ENCODE assay signal across 37 cellular contexts in the genomic region with DNA sequence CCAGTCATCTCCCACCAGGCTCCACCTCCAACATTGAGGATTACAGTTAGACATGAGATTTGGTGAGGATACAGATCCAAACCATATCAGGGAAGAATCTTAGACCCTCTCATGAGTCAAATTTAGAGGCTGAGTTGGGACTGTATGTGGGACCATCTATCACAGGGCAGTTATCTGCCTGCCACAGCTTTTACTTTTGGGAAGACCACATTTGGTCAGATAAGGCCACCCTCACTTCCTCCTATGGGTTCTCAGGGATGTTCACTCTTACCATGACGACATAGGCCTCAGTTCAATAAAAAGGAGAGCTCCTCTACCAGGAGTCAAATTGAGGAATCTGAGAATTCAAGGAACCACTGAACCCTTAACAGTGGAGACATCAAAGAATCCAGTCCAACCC. TPM values are rescaled to one million over a fixed set of nuclear protein-coding genes. Genes with fewer than 3 reads are reported as not detected.
"Had no signal": no experiment of that assay in that cellular context is flagged by ENCODE, and none has a peak within 500 bp of the region (broad histone marks: within the 10 kb centered on the region; RNA-seq: fewer than 3 reads in every experiment).

No MANE protein-coding gene starts in this region.

- FAIRE-seq: astrocyte, colon had no signal

- ATAC-seq: activated naive CD4-positive, alpha-beta T cell treated with anti-CD3 and anti-CD28 coated beads, Interleukin-2, amount 50 U/mL, for 72 hours; activated T-cell treated with anti-CD3 and anti-CD28 coated beads, Interleukin-2, amount 50 U/mL, for 4 hours; body of pancreas had no signal

- H3K4me1 ChIP-seq: adrenal gland, body of pancreas had no signal

- DNase-seq: activated B cell treated with CpG ODN at 0.5 μM for 24 hours; activated CD4-positive, alpha-beta memory T cell treated with anti-CD3 and anti-CD28 coated beads for 36 hours; activated CD4-positive, alpha-beta T cell treated with anti-CD3 and anti-CD28 coated beads for 4 hours; activated CD4-positive, alpha-beta T cell treated with anti-CD3 and anti-CD28 coated beads, Interleukin-2, amount 50 U/mL, for 1 hour; activated CD4-positive, CD25-positive, alpha-beta regulatory T cell treated with anti-CD3 and anti-CD28 coated beads, Interleukin-2, amount 50 U/mL, for 72 hours; activated CD8-positive, alpha-beta memory T cell treated with anti-CD3 and anti-CD28 coated beads, Interleukin-2, amount 50 U/mL, for 4 hours; activated gamma-delta T cell treated with Interleukin-2 at 50 U/mL for 16 hours; activated naive CD4-positive, alpha-beta T cell treated with anti-CD3 and anti-CD28 coated beads for 36 hours; activated T-cell treated with anti-CD3 and anti-CD28 coated beads for 4 hours; activated T-cell treated with anti-CD3 and anti-CD28 coated beads, Interleukin-2, amount 50 U/mL, for 4 hours; adrenal gland; body of pancreas; central memory CD4-positive, alpha-beta T cell; Kasumi-1; MG63; NCI-H1048; NCI-H1105 treated with DMSO at 0.1 percent for 48 hours; NCI-H1436; NCI-H1694; NCI-H1930; NCI-H2081 treated with DMSO at 0.1 percent for 48 hours; NCI-H345; NCI-H510A; NCI-H526; NCI-H748 treated with DMSO at 0.1 percent for 48 hours; NK-92 treated with Interleukin-12 subunit alpha and Interleukin-12 subunit beta, amount 100 ng/mL, for 24 hours; Right ventricle myocardium superior; SW 1271; T-helper 1 cell; T-helper 2 cell; T-helper 9 cell had no signal

- H3K27ac ChIP-seq: adrenal gland, body of pancreas, VCaP had no signal

- H3K4me3 ChIP-seq: adrenal gland, body of pancreas, MG63 had no signal

- H3K9me3 ChIP-seq: adrenal gland, body of pancreas, MG63 had no signal

- H3K27me3 ChIP-seq: adrenal gland, body of pancreas, MG63 had no signal

- H3K36me3 ChIP-seq: adrenal gland, MG63 had no signal

RNA-seq across cellular contexts. Expression of a gene that starts 2.1 kb away (rescaled TPM):
- total RNA-seq: activated B cell treated with CpG ODN at 0.5 μM for 24 hours; activated CD4-positive, alpha-beta memory T cell treated with anti-CD3 and anti-CD28 coated beads for 36 hours; activated naive CD4-positive, alpha-beta T cell treated with anti-CD3 and anti-CD28 coated beads for 36 hours; activated naive CD4-positive, alpha-beta T cell treated with anti-CD3 and anti-CD28 coated beads, Interleukin-2, amount 50 U/mL, for 72 hours; activated T-helper 1 cell treated with anti-CD3 and anti-CD28 coated beads, Interleukin-12 subunit alpha, Interleukin-12 subunit beta, Interleukin-2, Interleukin-4 antibody, amounts not matched to agents 30 ng/mL and 10 ng/mL and 1 ng/mL, durations not matched to agents 14 hours and 24 hours and 36 hours; astrocyte; body of pancreas; cerebellum; Right ventricle myocardium superior had no signal
- polyA plus RNA-seq: adrenal gland had no signal

RNA-seq across cellular contexts. Expression of a gene that starts 13.0 kb away (rescaled TPM):
- total RNA-seq: activated B cell treated with CpG ODN at 0.5 μM for 24 hours; activated CD4-positive, alpha-beta memory T cell treated with anti-CD3 and anti-CD28 coated beads for 36 hours; activated naive CD4-positive, alpha-beta T cell treated with anti-CD3 and anti-CD28 coated beads for 36 hours; activated naive CD4-positive, alpha-beta T cell treated with anti-CD3 and anti-CD28 coated beads, Interleukin-2, amount 50 U/mL, for 72 hours; activated T-cell treated with anti-CD3 and anti-CD28 coated beads, Interleukin-2, amount 50 U/mL, for 4 hours; activated T-helper 1 cell treated with anti-CD3 and anti-CD28 coated beads, Interleukin-12 subunit alpha, Interleukin-12 subunit beta, Interleukin-2, Interleukin-4 antibody, amounts not matched to agents 30 ng/mL and 10 ng/mL and 1 ng/mL, durations not matched to agents 14 hours and 24 hours and 36 hours; astrocyte; body of pancreas; cerebellum; Right ventricle myocardium superior had no signal

RNA-seq across cellular contexts. Expression of a gene that starts 24.3 kb away (rescaled TPM):
- total RNA-seq: activated B cell treated with CpG ODN at 0.5 μM for 24 hours; activated CD4-positive, alpha-beta memory T cell treated with anti-CD3 and anti-CD28 coated beads for 36 hours; activated naive CD4-positive, alpha-beta T cell treated with anti-CD3 and anti-CD28 coated beads for 36 hours; activated naive CD4-positive, alpha-beta T cell treated with anti-CD3 and anti-CD28 coated beads, Interleukin-2, amount 50 U/mL, for 72 hours; activated T-cell treated with anti-CD3 and anti-CD28 coated beads, Interleukin-2, amount 50 U/mL, for 4 hours; activated T-helper 1 cell treated with anti-CD3 and anti-CD28 coated beads, Interleukin-12 subunit alpha, Interleukin-12 subunit beta, Interleukin-2, Interleukin-4 antibody, amounts not matched to agents 30 ng/mL and 10 ng/mL and 1 ng/mL, durations not matched to agents 14 hours and 24 hours and 36 hours; adrenal gland; astrocyte; body of pancreas; cerebellum; Right ventricle myocardium superior had no signal
- polyA plus RNA-seq: adrenal gland had no signal

RNA-seq across cellular contexts. Expression of a gene that starts 29.5 kb away (rescaled TPM):
- total RNA-seq: activated B cell treated with CpG ODN at 0.5 μM for 24 hours; activated CD4-positive, alpha-beta memory T cell treated with anti-CD3 and anti-CD28 coated beads for 36 hours; activated naive CD4-positive, alpha-beta T cell treated with anti-CD3 and anti-CD28 coated beads for 36 hours; activated naive CD4-positive, alpha-beta T cell treated with anti-CD3 and anti-CD28 coated beads, Interleukin-2, amount 50 U/mL, for 72 hours; activated T-cell treated with anti-CD3 and anti-CD28 coated beads, Interleukin-2, amount 50 U/mL, for 4 hours; activated T-helper 1 cell treated with anti-CD3 and anti-CD28 coated beads, Interleukin-12 subunit alpha, Interleukin-12 subunit beta, Interleukin-2, Interleukin-4 antibody, amounts not matched to agents 30 ng/mL and 10 ng/mL and 1 ng/mL, durations not matched to agents 14 hours and 24 hours and 36 hours; adrenal gland; astrocyte; body of pancreas; cerebellum; Right ventricle myocardium superior had no signal
- polyA plus RNA-seq: adrenal gland had no signal
